Comparison of ENCODE assay signal across 17 cellular contexts in the genomic region with DNA sequence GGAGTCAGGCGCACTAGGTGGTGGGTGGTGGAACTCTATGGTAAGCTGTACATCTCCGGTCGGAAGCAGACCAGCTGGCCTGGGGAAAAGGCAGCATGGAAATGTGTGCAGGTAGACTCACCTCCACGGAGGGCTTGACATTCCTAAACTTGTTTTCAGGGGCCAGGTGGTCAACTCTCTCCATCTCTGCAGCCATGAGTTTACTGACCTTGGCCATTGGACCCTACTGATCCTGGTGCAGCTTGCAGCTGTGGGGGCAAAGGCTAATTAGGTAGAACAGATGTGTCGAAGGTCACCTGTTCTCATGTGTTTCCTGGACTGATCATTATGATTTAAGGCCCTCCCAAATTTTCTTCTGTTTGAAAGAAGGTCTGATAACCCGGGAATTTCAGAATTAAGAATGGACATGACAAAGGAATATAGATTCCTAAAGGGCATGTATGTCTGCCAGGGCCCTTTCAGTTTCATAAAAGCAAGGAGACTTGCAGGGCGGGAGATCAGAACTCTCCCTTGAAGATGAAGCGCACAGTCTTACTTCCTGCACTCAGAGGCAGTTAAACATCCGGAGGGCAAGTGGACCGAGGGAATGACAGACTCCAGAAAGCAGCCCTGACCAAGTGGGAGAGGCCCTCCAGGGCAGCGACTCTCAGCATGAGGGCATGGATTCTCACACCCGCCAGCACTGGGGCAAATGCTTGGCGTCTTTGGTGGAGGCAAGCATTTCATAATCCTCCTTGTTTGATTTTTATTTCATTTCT. TPM values are rescaled to one million over a fixed set of nuclear protein-coding genes. Genes with fewer than 3 reads are reported as not detected.
DNase-seq lines count a peak whose midpoint lies in the region; ATAC-seq and TF ChIP-seq lines count a peak whose summit lies in the region.
"Had no signal": no experiment of that assay in that cellular context is flagged by ENCODE, and none has a peak within 500 bp of the region (broad histone marks: within the 10 kb centered on the region; RNA-seq: fewer than 3 reads in every experiment).

No MANE protein-coding gene starts in this region.

- no peak for TF ChIP-seq CTCF in CD4-positive, alpha-beta T cell (IDR thresholded peaks at IDR 0.05)
- TF ChIP-seq CTCF in mesothelial cell of epicardium (IDR thresholded peaks at IDR 0.05; ENCODE audit: unreplicated experiment) = no peak
- no peak for TF ChIP-seq CTCF in WERI-Rb-1 (IDR thresholded peaks at IDR 0.05; ENCODE audit: low read depth, low read length)

- intact Hi-C loops in activated CD4-positive, alpha-beta T cell treated with anti-CD3 and anti-CD28 coated beads for 36 hours (cut with DNase I, micrococcal nuclease) = loop anchor here in 1 of 2 experiments (10.0 kb wide), 1 partner anchor 311 kb away; no protein-coding TSS in a partner anchor
- intact Hi-C loops in CD4-positive, alpha-beta T cell (cut with DNase I, micrococcal nuclease) = loop anchor here (5.0 kb wide), 2 partner anchors 93 to 318 kb away; no protein-coding TSS in a partner anchor

- peaks cover 52% of the 10 kb centered on the region for H3K4me1 Mint-ChIP-seq in activated CD4-positive, alpha-beta T cell treated with anti-CD3 and anti-CD28 coated beads for 36 hours
- H3K4me1 Mint-ChIP-seq in CD4-positive, alpha-beta T cell (ENCODE audit: low read depth) = peaks cover 64% of the 10 kb centered on the region
- peaks cover 66% of the 10 kb centered on the region for H3K4me1 Mint-ChIP-seq in activated naive CD4-positive, alpha-beta T cell treated with anti-CD3 and anti-CD28 coated beads, Interleukin-2, amount 50 U/mL, for 24 hours
- H3K4me1 Mint-ChIP-seq in mesothelial cell of epicardium = peaks cover 28% of the 10 kb centered on the region
- H3K4me1 Mint-ChIP-seq: immature natural killer cell had no signal

- no peaks in the 10 kb centered on the region for H3K27me3 ChIP-seq in CD4-positive, alpha-beta T cell (ENCODE audit: control insufficient read depth, insufficient read depth, low read length)
- H3K27me3 ChIP-seq in WERI-Rb-1 (ENCODE audit: insufficient read depth, low read depth, severe bottlenecking) = no peaks in the 10 kb centered on the region
- H3K27me3 ChIP-seq: SJCRH30 had no signal

- no peak overlapping the region for H3K4me3 Mint-ChIP-seq in activated CD4-positive, alpha-beta T cell treated with anti-CD3 and anti-CD28 coated beads for 36 hours
- H3K4me3 Mint-ChIP-seq in CD4-positive, alpha-beta T cell = peak overlapping the region; percentile 83
- peak overlapping the region; percentile 42 for H3K4me3 Mint-ChIP-seq in activated naive CD4-positive, alpha-beta T cell treated with anti-CD3 and anti-CD28 coated beads, Interleukin-2, amount 50 U/mL, for 24 hours
- H3K4me3 Mint-ChIP-seq in mesothelial cell of epicardium = no peak overlapping the region
- H3K4me3 Mint-ChIP-seq: endodermal cell, immature natural killer cell had no signal

- POLR2A ChIA-PET in activated CD4-positive, alpha-beta T cell treated with anti-CD3 and anti-CD28 coated beads for 36 hours (lab: Charles Lee) = no interaction called here
- POLR2A ChIA-PET in CD4-positive, alpha-beta T cell (lab: Charles Lee) = interaction anchor here (0.7 to 2.4 kb wide), 12 partner anchors 33 to 159 kb away, joined by 3 to 16 read pairs (median 4); partner anchors contain the start of gene CMTM8

- H3K36me3 Mint-ChIP-seq in activated CD4-positive, alpha-beta T cell treated with anti-CD3 and anti-CD28 coated beads for 36 hours (ENCODE audit: low read depth) = peaks cover 1% of the 10 kb centered on the region
- H3K36me3 Mint-ChIP-seq in CD4-positive, alpha-beta T cell (ENCODE audit: low read depth) = no peaks in the 10 kb centered on the region
- H3K36me3 Mint-ChIP-seq in activated naive CD4-positive, alpha-beta T cell treated with anti-CD3 and anti-CD28 coated beads, Interleukin-2, amount 50 U/mL, for 24 hours = no peaks in the 10 kb centered on the region
- H3K36me3 Mint-ChIP-seq in mesothelial cell of epicardium = peaks cover 3% of the 10 kb centered on the region
- H3K36me3 Mint-ChIP-seq: immature natural killer cell had no signal

- peak; percentile 26 for DNase-seq in activated CD4-positive, alpha-beta T cell treated with anti-CD3 and anti-CD28 coated beads for 36 hours
- DNase-seq in activated CD4-positive, alpha-beta T cell treated with anti-CD3 and anti-CD28 coated beads, Interleukin-2, amount 50 U/mL, for 4 hours = no peak
- DNase-seq in CD4-positive, alpha-beta T cell = peak in 4 of 10 experiments; percentile 4 to 15 (median 8)
- no peak for DNase-seq in mesothelial cell of epicardium (ENCODE audit: low spot score in 2 of 2, unreplicated experiment in 2 of 2)
- DNase-seq in NCI-H524 (lab: John Stamatoyannopoulos, UW) = no peak
- DNase-seq in WERI-Rb-1 = no peak
- DNase-seq: DMS53, GM23248, immature natural killer cell, mammary epithelial cell, NCI-H2171 treated with DMSO at 0.1 percent for 48 hours, SJCRH30 had no signal

- H3K27ac Mint-ChIP-seq in activated CD4-positive, alpha-beta T cell treated with anti-CD3 and anti-CD28 coated beads for 36 hours = peak overlapping the region; percentile 48
- H3K27ac Mint-ChIP-seq in CD4-positive, alpha-beta T cell = peak overlapping the region; percentile 96
- peak overlapping the region; percentile 87 for H3K27ac Mint-ChIP-seq in activated naive CD4-positive, alpha-beta T cell treated with anti-CD3 and anti-CD28 coated beads, Interleukin-2, amount 50 U/mL, for 24 hours
- H3K27ac Mint-ChIP-seq in mesothelial cell of epicardium = peak overlapping the region; percentile 52
- H3K27ac Mint-ChIP-seq: activated T-helper 2 cell treated with anti-CD3 and anti-CD28 coated beads, Interferon-gamma antibody, Interleukin-2, Interleukin-4, amounts not matched to agents 10 μg/mL and 5 μg/mL and 100 μg/mL, durations not matched to agents 14 hours and 24 hours and 36 hours; endodermal cell; immature natural killer cell had no signal

- H3K9me3 Mint-ChIP-seq in activated CD4-positive, alpha-beta T cell treated with anti-CD3 and anti-CD28 coated beads for 36 hours (ENCODE audit: low read depth) = no peaks in the 10 kb centered on the region
- H3K9me3 Mint-ChIP-seq in CD4-positive, alpha-beta T cell = no peaks in the 10 kb centered on the region
- H3K9me3 Mint-ChIP-seq in activated naive CD4-positive, alpha-beta T cell treated with anti-CD3 and anti-CD28 coated beads, Interleukin-2, amount 50 U/mL, for 24 hours = no peaks in the 10 kb centered on the region
- peaks cover 6% of the 10 kb centered on the region for H3K9me3 Mint-ChIP-seq in mesothelial cell of epicardium
- H3K9me3 Mint-ChIP-seq: activated T-helper 2 cell treated with anti-CD3 and anti-CD28 coated beads, Interferon-gamma antibody, Interleukin-2, Interleukin-4, amounts not matched to agents 10 μg/mL and 5 μg/mL and 100 μg/mL, durations not matched to agents 14 hours and 24 hours and 36 hours; endodermal cell; immature natural killer cell had no signal

- CTCF ChIA-PET in activated CD4-positive, alpha-beta T cell treated with anti-CD3 and anti-CD28 coated beads for 36 hours (lab: Charles Lee) = interaction anchor here (0.6 to 6.1 kb wide), 14 partner anchors 10 to 257 kb away, joined by 3 to 50 read pairs (median 4); no protein-coding TSS in a partner anchor
- CTCF ChIA-PET in CD4-positive, alpha-beta T cell (lab: Charles Lee) = interaction anchor here (1.2 to 1.8 kb wide), 5 partner anchors 36 to 158 kb away, joined by 3 to 13 read pairs (median 6); no protein-coding TSS in a partner anchor

- H3K27me3 Mint-ChIP-seq in activated CD4-positive, alpha-beta T cell treated with anti-CD3 and anti-CD28 coated beads for 36 hours = no peaks in the 10 kb centered on the region
- H3K27me3 Mint-ChIP-seq in CD4-positive, alpha-beta T cell = no peaks in the 10 kb centered on the region
- H3K27me3 Mint-ChIP-seq in activated naive CD4-positive, alpha-beta T cell treated with anti-CD3 and anti-CD28 coated beads, Interleukin-2, amount 50 U/mL, for 24 hours = no peaks in the 10 kb centered on the region
- no peaks in the 10 kb centered on the region for H3K27me3 Mint-ChIP-seq in mesothelial cell of epicardium (ENCODE audit: low read depth)

- peak overlapping the region; percentile 27 for H3K27ac ChIP-seq in CD4-positive, alpha-beta T cell (ENCODE audit: low read depth, low read length)
- H3K27ac ChIP-seq in WERI-Rb-1 = no peak overlapping the region
- H3K27ac ChIP-seq: GM23248, SJCRH30, thoracic aorta had no signal

- peak; percentile 45 for ATAC-seq in activated CD4-positive, alpha-beta T cell treated with anti-CD3 and anti-CD28 coated beads for 36 hours
- peak; percentile 43 for ATAC-seq in CD4-positive, alpha-beta T cell (ENCODE audit: poor library complexity)
- ATAC-seq in GM19023 (IDR thresholded peaks at IDR 0.05; ENCODE audit: unreplicated experiment) = no peak

- no peak overlapping the region for H3K4me3 ChIP-seq in WERI-Rb-1 (ENCODE audit: low read depth, low read length)
- H3K4me3 ChIP-seq: GM23248, SJCRH30, thoracic aorta had no signal

- H3K9me3 ChIP-seq in CD4-positive, alpha-beta T cell (ENCODE audit: control insufficient read depth, low read length) = no peaks in the 10 kb centered on the region
- H3K9me3 ChIP-seq in WERI-Rb-1 (ENCODE audit: severe bottlenecking) = no peaks in the 10 kb centered on the region
- H3K9me3 ChIP-seq: SJCRH30, thoracic aorta had no signal

- no peaks in the 10 kb centered on the region for H3K36me3 ChIP-seq in WERI-Rb-1
- H3K36me3 ChIP-seq: SJCRH30, thoracic aorta had no signal

RNA-seq across cellular contexts. Expression of gene CMTM7, which starts 56.1 kb away (rescaled TPM):
- total RNA-seq in activated CD4-positive, alpha-beta T cell treated with anti-CD3 and anti-CD28 coated beads for 36 hours = 10 to 100 TPM; 41.1 to 67.0 TPM
- 10 to 100 TPM; 31.5 to 35.2 TPM for total RNA-seq in CD4-positive, alpha-beta T cell
- total RNA-seq in mesothelial cell of epicardium = 14.2 to 18.0 TPM (median 16.6 TPM) in 3 replicates

Comparison
In these comparisons a context has a peak if more than half of its experiments do, and no peak if none do; other contexts are left out.
1. H3K4me3 Mint-ChIP-seq: peak in CD4-positive, alpha-beta T cell (single experiment) and activated naive CD4-positive, alpha-beta T cell treated with anti-CD3 and anti-CD28 coated beads, Interleukin-2, amount 50 U/mL, for 24 hours (single experiment); none in activated CD4-positive, alpha-beta T cell treated with anti-CD3 and anti-CD28 coated beads for 36 hours (single experiment) and mesothelial cell of epicardium (single experiment).
2. Peak in every context shown above with its lines, with median percentiles within 50 percentile points of each other: H3K27ac Mint-ChIP-seq.